Comparison of ENCODE assay signal across 21 cellular contexts in genomic region chr1:14852301-14852700, GRCh38.
DNase-seq lines count a peak whose midpoint lies in the region; ATAC-seq and TF ChIP-seq lines count a peak whose summit lies in the region.
"Had no signal": no experiment of that assay in that cellular context is flagged by ENCODE, and none has a peak within 500 bp of the region (broad histone marks: within the 10 kb centered on the region; RNA-seq: fewer than 3 reads in every experiment).

No MANE protein-coding gene starts in this region.

- H3K27me3 ChIP-seq in heart right ventricle (peaks cover 0 to 46% (median 7%) of the 10 kb centered on the region in 7 donors), body of pancreas (no peaks in the 10 kb centered on the region)
- H3K27me3 ChIP-seq: BE2C, SJSA1 had no signal

- no peak for TF ChIP-seq CTCF in heart right ventricle (IDR thresholded peaks at IDR 0.05)
- TF ChIP-seq CTCF in body of pancreas (IDR thresholded peaks at IDR 0.05): no peak

- H3K27ac ChIP-seq in heart right ventricle: no peak overlapping the region
- H3K27ac ChIP-seq in body of pancreas: peak overlapping the region; percentile 72 to 87 (median 85)
- H3K27ac ChIP-seq: PC-9, SJSA1 had no signal

- WGBS in heart right ventricle, 2 donors: 67 to 73% methylated on average over 9 of the region's 9 CpGs
- WGBS in body of pancreas, 2 donors: 27% methylated on average over 9 of the region's 9 CpGs; no CpG with 5 or more reads in 1 of the 2 donors

- no peaks in the 10 kb centered on the region for H3K4me1 ChIP-seq in heart right ventricle
- peaks cover 36% of the 10 kb centered on the region for H3K4me1 ChIP-seq in body of pancreas
- H3K4me1 ChIP-seq: BE2C had no signal

- H3K36me3 ChIP-seq in heart right ventricle (no peaks in the 10 kb centered on the region), body of pancreas (replicated peaks in 1 of 2; ENCODE audit: insufficient read depth in 1 of 2, low read depth in 2 of 2) (no peaks in the 10 kb centered on the region)
- H3K36me3 ChIP-seq: BE2C, SJSA1 had no signal

- intact Hi-C loops in cardiac septum (cut with DNase I): no loop called here
- intact Hi-C loops in heart right ventricle (cut with DNase I): no loop called here
- intact Hi-C loops in body of pancreas (cut with DNase I): no loop called here

- H3K9me3 ChIP-seq in heart right ventricle (no peaks in the 10 kb centered on the region), body of pancreas (no peaks in the 10 kb centered on the region)
- H3K9me3 ChIP-seq: BE2C, Caco-2, SJSA1 had no signal

- ATAC-seq in heart right ventricle: no peak
- peak; percentile 95 for ATAC-seq in body of pancreas
- no peak for ATAC-seq in HG03025 (IDR thresholded peaks at IDR 0.05; ENCODE audit: low FRiP score, unreplicated experiment)
- no peak for ATAC-seq in HG03039 (IDR thresholded peaks at IDR 0.05; ENCODE audit: unreplicated experiment)
- ATAC-seq: T-helper 17 cell had no signal

- peak; percentile 26 for DNase-seq in cardiac septum (ENCODE audit: low spot score)
- DNase-seq in heart right ventricle: no peak
- peak; percentile 92 for DNase-seq in NCI-H2196 (lab: John Stamatoyannopoulos, UW; ENCODE audit: unreplicated experiment)
- peak; percentile 98 to 99 (median 98) for DNase-seq in body of pancreas
- no peak for DNase-seq in NCI-H1930 (lab: John Stamatoyannopoulos, UW)
- DNase-seq in activated CD4-positive, alpha-beta T cell treated with anti-CD3 and anti-CD28 coated beads for 48 hours: no peak
- DNase-seq: 8988T; BE2C; Caco-2; CD4-positive, CD25-positive, alpha-beta regulatory T cell; H9; IMR-90; NCI-H187 treated with DMSO at 0.1 percent for 48 hours; NCI-H2171 treated with DMSO at 0.1 percent for 48 hours; NCI-H510A; NCI-H774; PC-9; T-helper 17 cell had no signal

- H3K4me3 ChIP-seq in heart right ventricle (no peak overlapping the region), body of pancreas (no peak overlapping the region)
- H3K4me3 ChIP-seq: PC-9, SJSA1 had no signal

- no peak for TF ChIP-seq POLR2A in body of pancreas (IDR thresholded peaks at IDR 0.05)

Comparison
In these comparisons a context has a peak if more than half of its experiments do, and no peak if none do; other contexts are left out.
1. DNase-seq: peak in cardiac septum (single experiment), NCI-H2196 (single experiment) and body of pancreas (4 of 4); none in heart right ventricle (0 of 2), NCI-H1930 (0 of 2) and activated CD4-positive, alpha-beta T cell treated with anti-CD3 and anti-CD28 coated beads for 48 hours (single experiment).
2. H3K27ac ChIP-seq: peak in body of pancreas (4 of 4); none in heart right ventricle (0 of 10).